24 cellular contexts compared by ENCODE assay signal in the genomic region with DNA sequence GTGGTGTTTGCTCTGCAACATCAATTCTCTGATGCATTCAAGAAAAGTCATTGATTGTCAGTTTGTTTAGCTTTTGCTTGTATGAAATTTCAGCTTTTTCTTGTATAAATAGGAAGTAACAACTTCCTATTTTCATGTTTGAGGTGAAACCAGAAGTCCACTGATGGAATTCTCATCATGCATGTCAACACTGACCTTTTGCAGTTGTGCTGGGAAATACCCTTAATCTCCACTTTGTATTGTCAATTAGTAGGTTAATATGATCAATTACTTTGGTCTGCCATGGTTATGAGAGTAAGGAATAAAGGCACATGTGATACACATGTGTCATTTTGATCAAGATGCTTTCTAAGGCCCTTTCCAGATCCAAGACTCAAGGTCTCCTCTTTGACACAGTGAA.
"Had no signal": no experiment of that assay in that cellular context is flagged by ENCODE, and none has a peak within 500 bp of the region (broad histone marks: within the 10 kb centered on the region; RNA-seq: fewer than 3 reads in every experiment).

No MANE protein-coding gene starts in this region.

- FAIRE-seq: K562 had no signal

- H3K9me3 ChIP-seq: Peyer's patch, SJCRH30 had no signal

- DNase-seq: Kasumi-1, MM.1S, NCI-H1092 treated with DMSO at 0.1 percent for 48 hours, NCI-H1436, NCI-H187, NCI-H2029, NCI-H2081 treated with DMSO at 0.1 percent for 48 hours, NCI-H2171, NCI-H226, NCI-H446, NCI-H510A, NCI-H524 treated with DMSO at 0.1 percent for 48 hours, NCI-H69, NCI-H774, OCI-M1, PC-9, Peyer's patch, SHP77 treated with DMSO at 0.1 percent for 48 hours, SJCRH30 had no signal

- ATAC-seq: K562, Right ventricle myocardium inferior, SK-N-SH treated with all-trans-retinoic acid at 6 μM for 48 hours had no signal

- H3K4me2 ChIP-seq: KMS-11, PC-9 had no signal

- H3K27me3 ChIP-seq: Peyer's patch, SJCRH30 had no signal

- H3K27ac Mint-ChIP-seq: IgD-negative memory B cell had no signal

- H3K9ac ChIP-seq: KMS-11 had no signal

- H3K4me1 ChIP-seq: Peyer's patch had no signal

- H3K36me3 ChIP-seq: Peyer's patch, SJCRH30 had no signal

- H3K4me3 ChIP-seq: K562, PC-9, Peyer's patch, SJCRH30 had no signal

- H3K27ac ChIP-seq: KMS-11, PC-9, Peyer's patch, SJCRH30 had no signal

- H3K36me3 Mint-ChIP-seq: IgD-negative memory B cell had no signal

- H2AFZ ChIP-seq: PC-9 had no signal

- H3K9me3 Mint-ChIP-seq: IgD-negative memory B cell had no signal
